8 cellular contexts compared by ENCODE assay signal in the genomic region with DNA sequence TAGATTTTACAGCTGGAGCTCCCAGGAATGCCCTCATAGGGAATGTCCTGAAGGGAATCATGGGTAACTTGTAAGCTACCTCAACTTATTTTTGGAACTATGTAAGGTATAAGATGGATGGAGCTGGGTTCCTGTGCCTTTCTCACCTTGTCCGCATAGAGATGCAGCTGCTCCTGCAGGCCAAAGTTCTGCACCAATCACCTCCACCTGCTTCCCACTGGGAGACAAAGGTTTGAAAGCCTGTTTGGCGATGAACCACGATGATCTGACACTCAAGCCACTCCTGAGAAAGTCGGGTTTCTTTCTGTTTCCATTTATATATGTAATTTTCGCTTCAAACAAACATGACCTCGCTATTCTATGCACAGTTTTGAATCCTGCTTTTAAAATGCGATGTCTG. TPM values are rescaled to one million over a fixed set of nuclear protein-coding genes. Genes with fewer than 3 reads are reported as not detected.
A peak's percentile ranks its signal among the peaks of the same experiment; 100 is the strongest.
DNase-seq lines count a peak whose midpoint lies in the region; ATAC-seq and TF ChIP-seq lines count a peak whose summit lies in the region.

No MANE protein-coding gene starts in this region.

- H3K27me3 ChIP-seq in KMS-11 (ENCODE audit: insufficient read depth, low read depth): no peaks in the 10 kb centered on the region
- no peaks in the 10 kb centered on the region for H3K27me3 ChIP-seq in adipocyte (replicated peaks; ENCODE audit: control insufficient read depth, insufficient read depth, low read length)
- peaks cover 0 to 24% of the 10 kb centered on the region in 2 donors for H3K27me3 ChIP-seq in left lung
- no peaks in the 10 kb centered on the region for H3K27me3 ChIP-seq in upper lobe of right lung

- H4K20me1 ChIP-seq in KMS-11 (ENCODE audit: insufficient read depth): no peaks in the 10 kb centered on the region

- no peaks in the 10 kb centered on the region for H3K36me3 ChIP-seq in KMS-11 (ENCODE audit: insufficient read depth)
- H3K36me3 ChIP-seq in adipocyte (ENCODE audit: control insufficient read depth, insufficient read depth, low read length, severe bottlenecking): peaks cover 9% of the 10 kb centered on the region
- peaks cover 0 to 5% of the 10 kb centered on the region in 2 donors for H3K36me3 ChIP-seq in left lung
- no peaks in the 10 kb centered on the region for H3K36me3 ChIP-seq in upper lobe of right lung

- ATAC-seq in left lung (peak; percentile 8), upper lobe of right lung (no peak), GM21737 (IDR thresholded peaks at IDR 0.05; ENCODE audit: unreplicated experiment) (no peak)

- H3K4me3 ChIP-seq in GM12865 (ENCODE audit: low read depth, low read length): peak overlapping the region; percentile 54
- no peak overlapping the region for H3K4me3 ChIP-seq in KMS-11 (IDR thresholded peaks at IDR 0.05; ENCODE audit: insufficient read depth, low read depth, low read length)
- H3K4me3 ChIP-seq in adipocyte (ENCODE audit: low read length): peak overlapping the region; percentile 83
- peak overlapping the region; percentile 55 to 70 for H3K4me3 ChIP-seq in left lung
- peak overlapping the region; percentile 70 for H3K4me3 ChIP-seq in upper lobe of right lung

- TF ChIP-seq CTCF in GM12865 (IDR thresholded peaks at IDR 0.05; ENCODE audit: insufficient read depth, low read depth, low read length, missing control alignments): no peak
- TF ChIP-seq CTCF in KMS-11 (conservative IDR thresholded peaks at IDR 0.05; ENCODE audit: low read depth, low read length): no peak
- no peak for TF ChIP-seq CTCF in left lung (IDR thresholded peaks at IDR 0.05)
- no peak for TF ChIP-seq CTCF in upper lobe of right lung (IDR thresholded peaks at IDR 0.05)

- peak overlapping the region; percentile 44 for H2AFZ ChIP-seq in KMS-11 (ENCODE audit: low read depth)

- H3K79me2 ChIP-seq in KMS-11 (ENCODE audit: insufficient read depth, low read depth): no peaks in the 10 kb centered on the region

- H3K9me3 ChIP-seq in adipocyte (ENCODE audit: control insufficient read depth, low read length): no peaks in the 10 kb centered on the region
- no peaks in the 10 kb centered on the region for H3K9me3 ChIP-seq in left lung
- H3K9me3 ChIP-seq in upper lobe of right lung: no peaks in the 10 kb centered on the region

- H3K9ac ChIP-seq in KMS-11 (peak overlapping the region; percentile 42; the same call in 1 of the 2 replicates), adipocyte (ENCODE audit: low read length) (peak overlapping the region; percentile 25)

- intact Hi-C loops in left lung (cut with DNase I) (no loop called here), upper lobe of right lung (cut with DNase I) (no loop called here)

- H3K27ac ChIP-seq in KMS-11: no peak overlapping the region
- no peak overlapping the region for H3K27ac ChIP-seq in left lung
- peak overlapping the region; percentile 63 for H3K27ac ChIP-seq in upper lobe of right lung

- peak overlapping the region; percentile 51; the same call in 1 of the 2 replicates for H3K4me2 ChIP-seq in KMS-11

- DNase-seq in GM12865 (ENCODE audit: low read depth) (peak; percentile 30), adipocyte (ENCODE audit: low read depth) (no peak), left lung (no peak), upper lobe of right lung (no peak), NCI-H2196 (lab: John Stamatoyannopoulos, UW; ENCODE audit: unreplicated experiment) (no peak), T1000 (lab: John Stamatoyannopoulos, UW) (no peak)

- H3K4me1 ChIP-seq in KMS-11 (ENCODE audit: low read depth, poor library complexity, severe bottlenecking) (peaks cover 6% of the 10 kb centered on the region), adipocyte (ENCODE audit: control insufficient read depth, insufficient read depth, low read length) (peaks cover 25% of the 10 kb centered on the region), left lung (peaks cover 0 to 14% of the 10 kb centered on the region in 2 donors), upper lobe of right lung (peaks cover 19% of the 10 kb centered on the region)

RNA-seq across cellular contexts. Expression of a gene that starts 0.6 kb away (rescaled TPM):
- total RNA-seq in left lung: 1 to 10 TPM; 1.7 to 2.9 TPM
- 3.6 TPM for total RNA-seq in upper lobe of right lung

RNA-seq across cellular contexts. Expression of a gene that starts 38.9 kb away (rescaled TPM):
- total RNA-seq in left lung (10 to 100 TPM; 10.1 to 11.2 TPM), upper lobe of right lung (13.1 TPM)

RNA-seq across cellular contexts. Expression of a gene that starts 39.9 kb away (rescaled TPM):
- total RNA-seq in left lung: 10 to 100 TPM; 35.5 to 40.2 TPM
- total RNA-seq in upper lobe of right lung: 47.9 TPM
